ENCODE assay signal across 39 cellular contexts in genomic region chr11:60744114-60744513, GRCh38. TPM values are rescaled to one million over a fixed set of nuclear protein-coding genes. Genes with fewer than 3 reads are reported as not detected.
"Had no signal": no experiment of that assay in that cellular context is flagged by ENCODE, and none has a peak within 500 bp of the region (broad histone marks: within the 10 kb centered on the region; RNA-seq: fewer than 3 reads in every experiment).

No MANE protein-coding gene starts in this region.

- H3K27ac ChIP-seq: KMS-11 had no signal

- DNase-seq: Karpas-422, Kasumi-1, MG63, MM.1S, MV-4-11, NCI-H1048, NCI-H1092, NCI-H1092 treated with DMSO at 0.1 percent for 48 hours, NCI-H1105, NCI-H1105 treated with DMSO at 0.1 percent for 48 hours, NCI-H1417, NCI-H1417 treated with DMSO at 0.1 percent for 48 hours, NCI-H1436, NCI-H1436 treated with DMSO at 0.1 percent for 48 hours, NCI-H146, NCI-H1694, NCI-H1694 treated with DMSO at 0.1 percent for 48 hours, NCI-H187, NCI-H187 treated with DMSO at 0.1 percent for 48 hours, NCI-H1930, NCI-H2029, NCI-H2029 treated with DMSO at 0.1 percent for 48 hours, NCI-H2081, NCI-H2081 treated with DMSO at 0.1 percent for 48 hours, NCI-H2107, NCI-H2171, NCI-H2171 treated with DMSO at 0.1 percent for 48 hours, NCI-H2227 treated with DMSO at 0.1 percent for 48 hours, NCI-H226, NCI-H345, NCI-H446, NCI-H446 treated with DMSO at 0.1 percent for 48 hours, NCI-H510A, NCI-H510A treated with DMSO at 0.1 percent for 48 hours had no signal

RNA-seq across cellular contexts. Expression of gene MS4A15, which starts 12.6 kb away (rescaled TPM):
- total RNA-seq: LHCN-M2, M059J, MCF 10A, NCI-H460 had no signal

RNA-seq across cellular contexts. Expression of gene MS4A18, which starts 19.6 kb away (rescaled TPM):
- total RNA-seq: LHCN-M2, M059J, MCF 10A, NCI-H460 had no signal

RNA-seq across cellular contexts. Expression of gene MS4A10, which starts 41.0 kb away (rescaled TPM):
- total RNA-seq: LHCN-M2, M059J, MCF 10A, NCI-H460 had no signal

RNA-seq across cellular contexts. Expression of gene MS4A8, which starts 44.7 kb away (rescaled TPM):
- total RNA-seq: LHCN-M2, M059J, MCF 10A, NCI-H460 had no signal
